18 cellular contexts compared by ENCODE assay signal in the genomic region with DNA sequence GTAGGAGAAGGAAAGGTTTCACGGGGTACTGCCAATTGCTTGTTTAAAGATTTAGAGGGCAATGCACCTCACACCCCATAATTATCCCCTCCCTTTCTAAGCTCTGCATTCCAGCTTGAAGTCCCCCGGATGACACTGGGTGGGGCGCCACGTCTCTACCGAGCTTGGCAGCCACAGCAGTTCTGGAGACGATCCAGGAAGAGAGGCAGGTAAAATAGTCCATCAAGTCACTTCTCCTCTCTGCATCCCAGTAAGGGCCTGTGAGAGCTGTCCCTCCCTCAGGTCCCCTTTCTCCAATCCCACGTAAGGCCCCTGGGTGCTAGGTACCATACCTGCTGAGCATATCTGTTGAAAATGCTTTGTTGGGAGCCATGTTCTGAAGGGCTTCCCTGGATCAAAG.
A peak's percentile ranks its signal among the peaks of the same experiment; 100 is the strongest.
DNase-seq lines count a peak whose midpoint lies in the region; FAIRE-seq and TF ChIP-seq lines count a peak whose summit lies in the region.
"Had no signal": no experiment of that assay in that cellular context is flagged by ENCODE, and none has a peak within 500 bp of the region (broad histone marks: within the 10 kb centered on the region; RNA-seq: fewer than 3 reads in every experiment).

No MANE protein-coding gene starts in this region.

- H4K20me1 ChIP-seq in Loucy (ENCODE audit: insufficient read depth, low read length, poor library complexity, severe bottlenecking), result no peaks in the 10 kb centered on the region

- WGBS in spleen, 5 donors, result 81 to 94% (median 85%) methylated on average over 7 of the region's 7 CpGs

- peak overlapping the region; percentile 29 for H3K4me2 ChIP-seq in Loucy (ENCODE audit: low read depth, low read length, poor library complexity, severe bottlenecking)
- H3K4me2 ChIP-seq: GM23338 had no signal

- H3K4me1 ChIP-seq in Loucy (ENCODE audit: insufficient read depth, low read length, poor library complexity, severe bottlenecking) (no peaks in the 10 kb centered on the region), kidney (ENCODE audit: control insufficient read depth in 1 of 2, insufficient read depth in 1 of 2, low read depth in 1 of 2, low read length in 2 of 2) (no peaks in the 10 kb centered on the region), spleen (no peaks in the 10 kb centered on the region)

- H3K4me3 ChIP-seq in Loucy (ENCODE audit: low read length, poor library complexity, severe bottlenecking), result no peak overlapping the region
- no peak overlapping the region for H3K4me3 ChIP-seq in kidney (ENCODE audit: low read length in 2 of 2)
- H3K4me3 ChIP-seq in spleen, result no peak overlapping the region
- H3K4me3 ChIP-seq: GM23338 had no signal

- H3K9me2 ChIP-seq in Loucy (replicated peaks; ENCODE audit: low read depth, low read length), result no peaks in the 10 kb centered on the region

- no peak overlapping the region for H2AFZ ChIP-seq in Loucy (ENCODE audit: low read length)
- H2AFZ ChIP-seq: GM23338 had no signal

- intact Hi-C loops in kidney (cut with DNase I) (no loop called here), spleen (cut with DNase I; ENCODE audit: low total_unique reads) (no loop called here)

- H3K9me3 ChIP-seq in Loucy (ENCODE audit: insufficient read depth, low read depth, low read length) (no peaks in the 10 kb centered on the region), kidney (ENCODE audit: control insufficient read depth in 1 of 2, low read length in 2 of 2) (no peaks in the 10 kb centered on the region), spleen (no peaks in the 10 kb centered on the region)

- TF ChIP-seq CTCF in Loucy (conservative IDR thresholded peaks at IDR 0.05; ENCODE audit: low read length), result no peak
- TF ChIP-seq CTCF in kidney (IDR thresholded peaks at IDR 0.05; ENCODE audit: borderline replicate concordance, extremely low read depth, insufficient read depth), result no peak
- no peak for TF ChIP-seq CTCF in spleen (IDR thresholded peaks at IDR 0.05 in 8 of 11, conservative IDR thresholded peaks at IDR 0.05 in 3 of 11)

- H3K27me3 ChIP-seq in Loucy (ENCODE audit: insufficient read depth, low read length, poor library complexity, severe bottlenecking) (no peaks in the 10 kb centered on the region), spleen (replicated peaks in 1 of 7) (peaks cover 0 to 20% (median 0%) of the 10 kb centered on the region in 7 donors)

- H3K79me2 ChIP-seq in Loucy (ENCODE audit: insufficient read depth, low read length), result no peaks in the 10 kb centered on the region

- DNase-seq in COR-L47 (lab: John Stamatoyannopoulos, UW) (peak; percentile 19), kidney (peak; percentile 23), spleen (peak; percentile 41), SW480 (ENCODE audit: low spot score) (no peak), NCI-H524 treated with DMSO at 0.1 percent for 48 hours (lab: John Stamatoyannopoulos, UW) (no peak), kidney glomerular epithelial cell (lab: John Stamatoyannopoulos, UW) (no peak)
- DNase-seq: ACHN; AML-193; CD4-positive, alpha-beta T cell; DMS79 treated with DMSO at 0.1 percent for 48 hours; GF-D8; HCEC 1CT had no signal

- H3K27ac ChIP-seq in kidney (ENCODE audit: low read depth in 2 of 2, low read length in 2 of 2), result no peak overlapping the region
- H3K27ac ChIP-seq in spleen, result no peak overlapping the region
- H3K27ac ChIP-seq: C4-2B, HL-60 had no signal

- TF ChIP-seq POLR2A in spleen (IDR thresholded peaks at IDR 0.05), result no peak

- no peak for FAIRE-seq in kidney (lab: Jason Lieb, UNC)
- FAIRE-seq: A204.1, H54 had no signal

- H3F3A ChIP-seq in Loucy (ENCODE audit: low read depth), result no peaks in the 10 kb centered on the region

- H3K9ac ChIP-seq in Loucy (ENCODE audit: low read depth, low read length, poor library complexity, severe bottlenecking) (no peak overlapping the region), kidney (ENCODE audit: low read length in 2 of 2) (no peak overlapping the region)

- H3K36me3 ChIP-seq in Loucy (ENCODE audit: insufficient read depth, low read length), result no peaks in the 10 kb centered on the region
- H3K36me3 ChIP-seq in kidney (ENCODE audit: control insufficient read depth in 1 of 2, insufficient read depth in 2 of 2, low read length in 2 of 2), result no peaks in the 10 kb centered on the region
- H3K36me3 ChIP-seq in spleen, result no peaks in the 10 kb centered on the region

Comparison
In these comparisons a context has a peak if more than half of its experiments do, and no peak if none do; other contexts are left out.
1. DNase-seq: peak in COR-L47 (single experiment), kidney (single experiment) and spleen (single experiment); none in SW480 (single experiment), NCI-H524 treated with DMSO at 0.1 percent for 48 hours (single experiment) and kidney glomerular epithelial cell (single experiment).